Comparison of ENCODE assay signal across 15 cellular contexts in the genomic region with DNA sequence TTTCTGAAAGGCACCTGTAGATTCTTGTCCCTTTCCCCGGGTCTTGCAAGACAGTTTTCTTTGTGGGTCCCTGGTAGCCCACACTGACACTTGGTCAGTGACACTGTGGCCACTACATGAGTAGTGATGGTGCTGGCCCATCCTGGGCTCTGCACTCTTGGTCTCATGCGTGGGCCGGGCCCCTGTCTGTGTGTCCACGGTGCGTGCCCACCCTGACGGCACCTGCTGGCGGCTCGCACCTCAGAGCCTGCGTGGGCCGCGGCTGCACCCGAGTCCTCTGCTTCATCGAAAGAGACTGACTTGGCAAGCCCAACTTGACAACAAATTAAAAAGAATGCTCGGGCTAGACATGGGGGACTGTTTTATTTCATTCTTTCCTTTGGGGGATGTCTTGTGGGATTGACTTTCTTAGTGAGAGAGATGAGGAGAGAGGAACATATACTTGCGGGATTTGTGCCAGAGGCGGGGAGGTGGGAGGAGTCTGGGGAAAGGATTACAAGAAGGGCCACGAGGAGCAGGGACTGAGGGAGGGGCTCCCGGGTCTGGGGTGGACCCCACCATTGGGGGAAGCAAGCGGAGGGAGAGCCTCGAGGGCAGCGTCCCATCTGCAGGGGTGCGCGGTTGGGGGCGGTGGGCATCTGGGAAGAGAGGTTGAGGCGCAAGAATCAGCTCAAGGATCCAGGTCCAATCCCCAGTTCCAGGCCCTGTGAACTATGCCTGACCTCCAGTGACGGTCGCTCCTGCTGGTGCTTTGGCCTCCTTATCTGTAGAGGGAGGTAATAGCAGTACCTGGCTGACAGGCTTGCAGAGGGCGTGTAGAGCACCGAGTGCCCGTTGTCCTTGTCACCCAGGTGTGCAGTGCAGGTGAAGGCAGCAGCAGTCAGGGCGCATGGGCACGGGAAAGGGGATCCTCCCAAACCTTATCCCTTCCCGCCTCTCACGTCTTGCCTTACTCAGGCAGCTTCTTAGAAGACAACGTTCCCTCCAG. TPM values are rescaled to one million over a fixed set of nuclear protein-coding genes. Genes with fewer than 3 reads are reported as not detected.
"Had no signal": no experiment of that assay in that cellular context is flagged by ENCODE, and none has a peak within 500 bp of the region (broad histone marks: within the 10 kb centered on the region; RNA-seq: fewer than 3 reads in every experiment).

No MANE protein-coding gene starts in this region.

- ATAC-seq: activated naive CD4-positive, alpha-beta T cell treated with anti-CD3 and anti-CD28 coated beads, Interleukin-2, amount 50 U/mL, for 72 hours had no signal

- H3K36me3 ChIP-seq: brain microvascular endothelial cell, transverse colon had no signal

- H3K4me3 Mint-ChIP-seq: activated B cell treated with CpG ODN at 0.5 μM for 24 hours; activated T-cell treated with anti-CD3 and anti-CD28 coated beads, Interleukin-2, amount 50 U/mL, for 24 hours; dendritic cell treated with granulocyte-macrophage colony-stimulating factor and Interleukin-4, amounts not matched to agents 40 ng/mL and 50 ng/mL, for 4 days; nephron progenitor cell; T-helper 1 cell treated with Interleukin-12 subunit alpha and Interleukin-12 subunit beta and Interleukin-4 antibody, amounts not matched to agents 30 μg/mL and 1 μg/mL, for 36 hours had no signal

- H3K27ac ChIP-seq: brain microvascular endothelial cell, transverse colon had no signal

- H3K9me3 Mint-ChIP-seq: activated B cell treated with CpG ODN at 0.5 μM for 24 hours; activated T-cell treated with anti-CD3 and anti-CD28 coated beads, Interleukin-2, amount 50 U/mL, for 24 hours; dendritic cell treated with granulocyte-macrophage colony-stimulating factor and Interleukin-4, amounts not matched to agents 40 ng/mL and 50 ng/mL, for 4 days; T-helper 1 cell treated with Interleukin-12 subunit alpha and Interleukin-12 subunit beta and Interleukin-4 antibody, amounts not matched to agents 30 μg/mL and 1 μg/mL, for 36 hours had no signal

- DNase-seq: activated B cell treated with CpG ODN at 0.5 μM for 24 hours; activated CD4-positive, alpha-beta T cell treated with anti-CD3 and anti-CD28 coated beads, Interleukin-2, amount 50 U/mL, for 4 hours; activated effector memory CD4-positive, alpha-beta T cell treated with anti-CD3 and anti-CD28 coated beads, Interleukin-2, amount 50 U/mL, for 16 hours; activated T-cell treated with anti-CD3 and anti-CD28 coated beads, Interleukin-2, amount 50 U/mL, for 24 hours; amygdala; brain microvascular endothelial cell; hypothalamus; mammary epithelial cell; nephron progenitor cell; stimulated activated CD4-positive, alpha-beta T cell treated with anti-CD3 and anti-CD28 coated beads, Interleukin-4, amount 100 ng/mL, for 4 hours; transverse colon had no signal

- H3K9me3 ChIP-seq: transverse colon had no signal

- H3K4me1 Mint-ChIP-seq: activated B cell treated with CpG ODN at 0.5 μM for 24 hours had no signal

- H3K27ac Mint-ChIP-seq: activated B cell treated with CpG ODN at 0.5 μM for 24 hours; activated T-cell treated with anti-CD3 and anti-CD28 coated beads, Interleukin-2, amount 50 U/mL, for 24 hours; dendritic cell treated with granulocyte-macrophage colony-stimulating factor and Interleukin-4, amounts not matched to agents 40 ng/mL and 50 ng/mL, for 4 days; nephron progenitor cell; T-helper 1 cell treated with Interleukin-12 subunit alpha and Interleukin-12 subunit beta and Interleukin-4 antibody, amounts not matched to agents 30 μg/mL and 1 μg/mL, for 36 hours had no signal

- H3K4me3 ChIP-seq: transverse colon had no signal

- H3K36me3 Mint-ChIP-seq: activated naive CD4-positive, alpha-beta T cell treated with anti-CD3 and anti-CD28 coated beads, Interleukin-2, amount 50 U/mL, for 72 hours had no signal

- H3K27me3 ChIP-seq: brain microvascular endothelial cell, transverse colon had no signal

RNA-seq across cellular contexts. Expression of a gene that starts 37.8 kb away (rescaled TPM):
- total RNA-seq: activated B cell treated with CpG ODN at 0.5 μM for 24 hours; activated naive CD4-positive, alpha-beta T cell treated with anti-CD3 and anti-CD28 coated beads, Interleukin-2, amount 50 U/mL, for 72 hours had no signal

RNA-seq across cellular contexts. Expression of a gene that starts 57.9 kb away (rescaled TPM):
- total RNA-seq: activated B cell treated with CpG ODN at 0.5 μM for 24 hours; activated naive CD4-positive, alpha-beta T cell treated with anti-CD3 and anti-CD28 coated beads, Interleukin-2, amount 50 U/mL, for 72 hours; epithelial cell of proximal tubule had no signal
